8 cellular contexts compared by ENCODE assay signal in the genomic region with DNA sequence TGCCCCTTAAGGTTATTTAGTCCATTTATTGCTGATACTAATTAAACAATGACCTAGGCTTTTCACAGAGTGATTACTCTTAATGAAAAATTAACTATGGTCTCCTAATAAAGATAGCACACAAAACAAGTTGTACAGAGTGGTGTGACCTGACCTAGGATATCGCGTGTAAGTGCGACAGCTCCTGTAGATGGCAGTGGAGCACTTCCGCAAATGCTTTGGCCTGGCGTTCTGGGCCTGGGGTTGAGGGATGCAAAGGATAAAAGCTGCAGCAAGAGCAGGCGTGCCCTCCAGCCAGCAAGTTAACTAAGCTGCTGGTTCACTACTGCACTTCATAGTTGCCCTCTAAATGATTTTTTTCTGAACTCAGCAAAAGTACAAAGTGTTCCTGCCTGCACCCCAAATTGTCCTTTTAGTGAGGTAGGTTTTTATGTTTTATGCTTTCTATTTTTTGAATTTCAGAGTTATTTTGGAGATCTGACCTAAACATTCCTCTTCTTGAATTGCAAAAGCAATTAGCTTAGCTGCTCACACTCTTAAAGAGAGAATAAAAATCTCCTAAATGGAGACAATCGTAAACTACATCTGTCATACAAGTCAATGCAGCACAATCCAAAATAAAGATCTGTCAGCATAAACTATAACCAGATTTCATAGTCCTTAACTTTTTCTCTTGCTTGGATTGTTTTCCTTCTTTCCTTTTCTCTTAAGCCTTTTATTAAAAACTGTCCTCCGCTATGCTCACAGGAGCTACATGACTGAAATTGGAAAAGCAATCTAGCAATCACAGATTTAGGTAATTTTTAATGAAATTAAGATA.
DNase-seq lines count a peak whose midpoint lies in the region; ATAC-seq and TF ChIP-seq lines count a peak whose summit lies in the region.

No MANE protein-coding gene starts in this region.

- H3K4me3 ChIP-seq in NB4 (ENCODE audit: low read depth, low read length) (no peak overlapping the region), RWPE2 (ENCODE audit: severe bottlenecking) (no peak overlapping the region)

- no peaks in the 10 kb centered on the region for H3K36me3 ChIP-seq in RWPE2 (ENCODE audit: low read depth)

- no peak for TF ChIP-seq POLR2A in NB4 (IDR thresholded peaks at IDR 0.05; ENCODE audit: extremely low read depth, insufficient read length)

- ATAC-seq in GM21825 (IDR thresholded peaks at IDR 0.05; ENCODE audit: unreplicated experiment) (peak; percentile 68), RWPE2 (ENCODE audit: low read depth) (peak; percentile 90)

- DNase-seq in EL (peak; percentile 86), NB4 (ENCODE audit: low read depth) (peak; percentile 73), RWPE2 (ENCODE audit: low spot score) (peak; percentile 66), ecto neural progenitor cell (ENCODE audit: low spot score) (peak; percentile 90), medulla oblongata (ENCODE audit: extremely low spot score) (peak; percentile 82), KG1 (lab: John Stamatoyannopoulos, UW) (no peak)
- DNase-seq in central memory CD4-positive, alpha-beta T cell: no peak

- no peaks in the 10 kb centered on the region for H3K27me3 ChIP-seq in RWPE2 (ENCODE audit: insufficient read depth, poor library complexity, severe bottlenecking)

- H3K9me3 ChIP-seq in RWPE2 (ENCODE audit: severe bottlenecking): no peaks in the 10 kb centered on the region

- TF ChIP-seq CTCF in NB4 (IDR thresholded peaks at IDR 0.05; ENCODE audit: low read depth, low read length) (peak; percentile 80), RWPE2 (IDR thresholded peaks at IDR 0.05; ENCODE audit: poor library complexity, severe bottlenecking) (peak; percentile 83)

- no peak overlapping the region for H3K27ac ChIP-seq in RWPE2 (ENCODE audit: poor library complexity, severe bottlenecking)

- peaks cover 6% of the 10 kb centered on the region for H3K4me1 ChIP-seq in RWPE2 (ENCODE audit: insufficient read depth, poor library complexity, severe bottlenecking)

Comparison
In these comparisons a context has a peak if more than half of its experiments do, and no peak if none do; other contexts are left out.
1. DNase-seq: peak in EL (single experiment), NB4 (single experiment), RWPE2 (single experiment), ecto neural progenitor cell (single experiment) and medulla oblongata (single experiment); none in central memory CD4-positive, alpha-beta T cell (single experiment) and KG1 (single experiment).